ENCODE assay signal across 29 cellular contexts in the genomic region with DNA sequence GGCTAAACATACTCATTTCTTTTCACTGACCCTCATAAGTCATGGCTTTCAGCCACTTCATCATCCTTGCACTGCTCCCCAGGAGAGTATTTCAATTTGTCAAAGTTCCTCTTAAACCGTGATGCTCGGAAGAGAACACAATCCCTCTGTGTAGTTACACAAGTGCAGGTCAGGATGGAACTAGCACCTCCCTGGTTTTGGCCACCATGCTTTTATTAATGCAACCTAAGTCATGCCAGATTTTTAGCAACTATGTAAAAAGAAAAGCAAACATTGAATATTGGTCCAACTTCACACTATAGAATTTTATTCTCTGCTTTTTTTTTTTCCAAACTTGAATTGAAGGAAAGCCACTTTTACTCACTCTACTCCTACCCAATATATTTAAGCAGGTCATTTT. TPM values are rescaled to one million over a fixed set of nuclear protein-coding genes. Genes with fewer than 3 reads are reported as not detected.
"Had no signal": no experiment of that assay in that cellular context is flagged by ENCODE, and none has a peak within 500 bp of the region (broad histone marks: within the 10 kb centered on the region; RNA-seq: fewer than 3 reads in every experiment).

No MANE protein-coding gene starts in this region.

- H3K4me1 ChIP-seq: stomach, suprapubic skin, testis, thyroid gland, tibial artery, transverse colon, upper lobe of left lung, upper lobe of right lung, uterus, vagina had no signal

- H3K4me1 Mint-ChIP-seq: stimulated activated effector memory CD8-positive, alpha-beta T cell treated with anti-CD3 and anti-CD28 coated beads, Interleukin-12 subunit alpha, Interleukin-12 subunit beta, amount 100 ng/mL, for 72 hours; stimulated activated memory B cell treated with anti-CD40 and anti-IgM and Interleukin-4, amounts not matched to agents 10 μg/mL and 1 μg/mL and 100 μg/mL, for 72 hours; stimulated activated naive B cell treated with anti-CD40 and anti-IgM and Interleukin-4, amounts not matched to agents 10 μg/mL and 1 μg/mL and 100 μg/mL, for 72 hours; stimulated activated naive CD8-positive, alpha-beta T cell treated with anti-CD3 and anti-CD28 coated beads, Interleukin-15, amount 100 ng/mL, for 72 hours had no signal

- H3K27me3 Mint-ChIP-seq: stimulated activated memory B cell treated with anti-CD40 and anti-IgM and Interleukin-4, amounts not matched to agents 10 μg/mL and 1 μg/mL and 100 μg/mL, for 72 hours; stimulated activated naive B cell treated with anti-CD40 and anti-IgM and Interleukin-4, amounts not matched to agents 10 μg/mL and 1 μg/mL and 100 μg/mL, for 72 hours; stimulated activated naive CD8-positive, alpha-beta T cell treated with anti-CD3 and anti-CD28 coated beads, Interleukin-15, amount 100 ng/mL, for 72 hours; stimulated activated naive CD8-positive, alpha-beta T cell treated with anti-CD3 and anti-CD28 coated beads, Interleukin-15, Interleukin-2, amounts not matched to agents 100 ng/mL and 50 ng/mL, for 24 hours had no signal

- H3K9me3 ChIP-seq: stomach, suprapubic skin, testis, thoracic aorta, thyroid gland, tibial artery, tibial nerve, transverse colon, upper lobe of left lung, upper lobe of right lung, uterus, vagina had no signal

- DNase-seq: stimulated activated CD4-positive, alpha-beta T cell treated with anti-CD3 and anti-CD28 coated beads, Interleukin-2, amount 100 ng/mL, for 48 hours; stimulated activated CD4-positive, alpha-beta T cell treated with anti-CD3 and anti-CD28 coated beads, Interleukin-4, amount 100 ng/mL, for 1 hour; stimulated activated CD4-positive, alpha-beta T cell treated with anti-CD3 and anti-CD28 coated beads, Interleukin-4, amount 100 ng/mL, for 24 hours; stimulated activated CD4-positive, alpha-beta T cell treated with anti-CD3 and anti-CD28 coated beads, Interleukin-4, amount 100 ng/mL, for 4 hours; stimulated activated CD8-positive, alpha-beta memory T cell treated with anti-CD3 and anti-CD28 coated beads, Interleukin-4, amount 100 ng/mL, for 48 hours; stimulated activated naive B cell treated with anti-CD40 and anti-IgM and Interleukin-4, amounts not matched to agents 10 μg/mL and 1 μg/mL and 100 μg/mL, for 72 hours; stimulated activated naive CD4-positive, alpha-beta T cell; stimulated activated naive CD4-positive, alpha-beta T cell treated with Interleukin-2 at 50 U/mL for 16 hours; stimulated activated naive CD8-positive, alpha-beta T cell treated with anti-CD3 and anti-CD28 coated beads, Interleukin-15, amount 100 ng/mL, for 72 hours; stimulated activated naive CD8-positive, alpha-beta T cell treated with anti-CD3 and anti-CD28 coated beads, Interleukin-15, Interleukin-2, amounts not matched to agents 100 U/mL and 50 U/mL, for 24 hours; stomach; substantia nigra; testis; thyroid gland; tibial artery; transverse colon; trophoblast cell; upper lobe of left lung; upper lobe of right lung; uterus had no signal

- H3K36me3 Mint-ChIP-seq: stimulated activated effector memory CD8-positive, alpha-beta T cell treated with anti-CD3 and anti-CD28 coated beads, Interleukin-12 subunit alpha, Interleukin-12 subunit beta, amount 100 ng/mL, for 72 hours; stimulated activated memory B cell treated with anti-CD40 and anti-IgM and Interleukin-4, amounts not matched to agents 10 μg/mL and 1 μg/mL and 100 μg/mL, for 72 hours; stimulated activated naive B cell treated with anti-CD40 and anti-IgM and Interleukin-4, amounts not matched to agents 10 μg/mL and 1 μg/mL and 100 μg/mL, for 72 hours; type B pancreatic cell had no signal

- H3K27ac ChIP-seq: stomach, suprapubic skin, testis, thoracic aorta, thyroid gland, tibial artery, tibial nerve, transverse colon, upper lobe of left lung, upper lobe of right lung, uterus, vagina had no signal

- H3K4me3 ChIP-seq: stomach, suprapubic skin, testis, thoracic aorta, thyroid gland, tibial artery, tibial nerve, transverse colon, upper lobe of left lung, upper lobe of right lung, uterus, vagina had no signal

- H3K9me3 Mint-ChIP-seq: stimulated activated memory B cell treated with anti-CD40 and anti-IgM and Interleukin-4, amounts not matched to agents 10 μg/mL and 1 μg/mL and 100 μg/mL, for 72 hours; stimulated activated naive CD8-positive, alpha-beta T cell treated with anti-CD3 and anti-CD28 coated beads, Interleukin-15, amount 100 ng/mL, for 72 hours; type B pancreatic cell had no signal

- ATAC-seq: stimulated activated effector memory CD8-positive, alpha-beta T cell treated with anti-CD3 and anti-CD28 coated beads, Interleukin-12 subunit alpha, Interleukin-12 subunit beta, amount 100 ng/mL, for 72 hours; stimulated activated memory B cell treated with anti-CD40 and anti-IgM and Interleukin-4, amounts not matched to agents 10 μg/mL and 1 μg/mL and 100 μg/mL, for 72 hours; stimulated activated naive B cell treated with anti-CD40 and anti-IgM and Interleukin-4, amounts not matched to agents 10 μg/mL and 1 μg/mL and 100 μg/mL, for 72 hours; stimulated activated naive CD8-positive, alpha-beta T cell treated with anti-CD3 and anti-CD28 coated beads, Interleukin-15, amount 100 ng/mL, for 72 hours; stimulated activated naive CD8-positive, alpha-beta T cell treated with anti-CD3 and anti-CD28 coated beads, Interleukin-15, Interleukin-2, amounts not matched to agents 100 U/mL and 50 U/mL, for 24 hours; upper lobe of right lung had no signal

- H3K36me3 ChIP-seq: stomach, suprapubic skin, thoracic aorta, thyroid gland, tibial artery, tibial nerve, transverse colon, upper lobe of left lung, upper lobe of right lung, uterus, vagina had no signal

- H3K27ac Mint-ChIP-seq: stimulated activated effector memory CD8-positive, alpha-beta T cell treated with anti-CD3 and anti-CD28 coated beads, Interleukin-12 subunit alpha, Interleukin-12 subunit beta, amount 100 ng/mL, for 72 hours; stimulated activated memory B cell treated with anti-CD40 and anti-IgM and Interleukin-4, amounts not matched to agents 10 μg/mL and 1 μg/mL and 100 μg/mL, for 72 hours; stimulated activated naive B cell treated with anti-CD40 and anti-IgM and Interleukin-4, amounts not matched to agents 10 μg/mL and 1 μg/mL and 100 μg/mL, for 72 hours; stimulated activated naive CD8-positive, alpha-beta T cell treated with anti-CD3 and anti-CD28 coated beads, Interleukin-15, amount 100 ng/mL, for 72 hours; stimulated activated naive CD8-positive, alpha-beta T cell treated with anti-CD3 and anti-CD28 coated beads, Interleukin-15, Interleukin-2, amounts not matched to agents 100 ng/mL and 50 ng/mL, for 24 hours; type B pancreatic cell had no signal

- H3K4me3 Mint-ChIP-seq: stimulated activated effector memory CD8-positive, alpha-beta T cell treated with anti-CD3 and anti-CD28 coated beads, Interleukin-12 subunit alpha, Interleukin-12 subunit beta, amount 100 ng/mL, for 72 hours; stimulated activated memory B cell treated with anti-CD40 and anti-IgM and Interleukin-4, amounts not matched to agents 10 μg/mL and 1 μg/mL and 100 μg/mL, for 72 hours; stimulated activated naive B cell treated with anti-CD40 and anti-IgM and Interleukin-4, amounts not matched to agents 10 μg/mL and 1 μg/mL and 100 μg/mL, for 72 hours; stimulated activated naive CD8-positive, alpha-beta T cell treated with anti-CD3 and anti-CD28 coated beads, Interleukin-15, amount 100 ng/mL, for 72 hours; stimulated activated naive CD8-positive, alpha-beta T cell treated with anti-CD3 and anti-CD28 coated beads, Interleukin-15, Interleukin-2, amounts not matched to agents 100 ng/mL and 50 ng/mL, for 24 hours; type B pancreatic cell had no signal

- H3K27me3 ChIP-seq: stomach, suprapubic skin, testis, thyroid gland, tibial artery, tibial nerve, transverse colon, upper lobe of left lung, upper lobe of right lung, uterus, vagina had no signal

RNA-seq across cellular contexts. Expression of a gene that starts 45.2 kb away (rescaled TPM):
- total RNA-seq: suprapubic skin, thoracic aorta, transverse colon had no signal
- polyA plus RNA-seq: stomach, thymus had no signal
